Comparison of ENCODE assay signal across 12 cellular contexts in genomic region chrX:131745942-131746489, GRCh38.
DNase-seq lines count a peak whose midpoint lies in the region; ATAC-seq and TF ChIP-seq lines count a peak whose summit lies in the region.
"Had no signal": no experiment of that assay in that cellular context is flagged by ENCODE, and none has a peak within 500 bp of the region (broad histone marks: within the 10 kb centered on the region; RNA-seq: fewer than 3 reads in every experiment).

No MANE protein-coding gene starts in this region.

- no peaks in the 10 kb centered on the region for H3K36me3 ChIP-seq in SU-DHL-6 (ENCODE audit: low read length)

- peaks cover 4 to 9% of the 10 kb centered on the region in 2 donors for H3K36me3 Mint-ChIP-seq in naive B cell
- no peaks in the 10 kb centered on the region for H3K36me3 Mint-ChIP-seq in effector memory CD8-positive, alpha-beta T cell (ENCODE audit: insufficient read depth)

- DNase-seq in DMS114 treated with DMSO at 0.1 percent for 48 hours (lab: John Stamatoyannopoulos, UW; ENCODE audit: unreplicated experiment) (peak; percentile 20), naive B cell (no peak), hippocampal formation (lab: John Stamatoyannopoulos, UW) (no peak), NAMALWA (ENCODE audit: low spot score) (no peak)
- no peak for DNase-seq in effector memory CD8-positive, alpha-beta T cell
- DNase-seq: activated T-cell treated with anti-CD3 and anti-CD28 coated beads for 4 hours, COR-L47, KBM-7 had no signal

- H4K20me1 ChIP-seq in SU-DHL-6 (ENCODE audit: low read depth, low read length), result no peaks in the 10 kb centered on the region

- H3K27ac ChIP-seq in SU-DHL-6 (ENCODE audit: low read depth, low read length), result peak overlapping the region; percentile 45; the same call in 1 of the 2 replicates
- H3K27ac ChIP-seq: neural progenitor cell had no signal

- no peak for TF ChIP-seq CTCF in SU-DHL-6 (IDR thresholded peaks at IDR 0.05; ENCODE audit: insufficient read depth, low read length, poor library complexity, severe bottlenecking)

- peak overlapping the region; percentile 47 for H3K9ac ChIP-seq in SU-DHL-6 (ENCODE audit: low read length)
- H3K9ac ChIP-seq: neural progenitor cell had no signal

- no peaks in the 10 kb centered on the region for H3F3A ChIP-seq in SU-DHL-6 (ENCODE audit: insufficient read depth)

- H3K4me3 Mint-ChIP-seq in naive B cell, result peak overlapping the region in 6 of 8 donors; percentile 89 to 98 (median 96)
- no peak overlapping the region for H3K4me3 Mint-ChIP-seq in effector memory CD8-positive, alpha-beta T cell
- H3K4me3 Mint-ChIP-seq: H9, neural progenitor cell had no signal

- peak overlapping the region in 5 of 6 donors; percentile 92 to 97 (median 94) for H3K27ac Mint-ChIP-seq in naive B cell
- no peak overlapping the region for H3K27ac Mint-ChIP-seq in effector memory CD8-positive, alpha-beta T cell
- H3K27ac Mint-ChIP-seq: neural progenitor cell had no signal

- H3K9me3 ChIP-seq in SU-DHL-6 (ENCODE audit: insufficient read depth, low read length), result no peaks in the 10 kb centered on the region

- H3K27me3 ChIP-seq in SU-DHL-6 (ENCODE audit: low read length), result no peaks in the 10 kb centered on the region
- H3K27me3 ChIP-seq: neural progenitor cell had no signal

- peak overlapping the region; percentile 96 for H2AFZ ChIP-seq in SU-DHL-6 (ENCODE audit: low read depth, low read length, severe bottlenecking)
- H2AFZ ChIP-seq: neural progenitor cell had no signal

- H3K79me2 ChIP-seq in SU-DHL-6 (ENCODE audit: insufficient read depth, low read length), result no peaks in the 10 kb centered on the region

- H3K27me3 Mint-ChIP-seq in naive B cell, result no peaks in the 10 kb centered on the region
- no peaks in the 10 kb centered on the region for H3K27me3 Mint-ChIP-seq in effector memory CD8-positive, alpha-beta T cell

- H3K9me3 Mint-ChIP-seq in naive B cell, result peaks cover 0 to 2% (median 0%) of the 10 kb centered on the region in 7 donors
- H3K9me3 Mint-ChIP-seq in effector memory CD8-positive, alpha-beta T cell, result no peaks in the 10 kb centered on the region

- peaks cover 0 to 12% (median 9%) of the 10 kb centered on the region in 3 donors for H3K4me1 Mint-ChIP-seq in naive B cell
- no peaks in the 10 kb centered on the region for H3K4me1 Mint-ChIP-seq in effector memory CD8-positive, alpha-beta T cell (ENCODE audit: low read depth in 2 of 2)
- H3K4me1 Mint-ChIP-seq: neural progenitor cell had no signal

- no peak overlapping the region for H3K4me3 ChIP-seq in SU-DHL-6 (ENCODE audit: insufficient read depth, low read length, poor library complexity, severe bottlenecking)
- H3K4me3 ChIP-seq: neural progenitor cell had no signal

- ATAC-seq in HG03108 (IDR thresholded peaks at IDR 0.05; ENCODE audit: unreplicated experiment), result peak; percentile 3
- no peak for ATAC-seq in naive B cell (ENCODE audit: low read depth in 2 of 2)
- ATAC-seq in effector memory CD8-positive, alpha-beta T cell (replicated peaks), result no peak

- H3K9me2 ChIP-seq in SU-DHL-6 (replicated peaks; ENCODE audit: insufficient read depth, low read length), result no peaks in the 10 kb centered on the region

- H3K4me2 ChIP-seq in SU-DHL-6 (ENCODE audit: low read depth, low read length, poor library complexity, severe bottlenecking), result peak overlapping the region; percentile 56
- H3K4me2 ChIP-seq: neural progenitor cell had no signal

Comparison
In these comparisons a context has a peak if more than half of its experiments do, and no peak if none do; other contexts are left out.
1. H3K27ac Mint-ChIP-seq: peak in naive B cell (5 of 6); none in effector memory CD8-positive, alpha-beta T cell (0 of 2).
2. H3K4me3 Mint-ChIP-seq: peak in naive B cell (6 of 8); none in effector memory CD8-positive, alpha-beta T cell (0 of 2).